23 cellular contexts compared by ENCODE assay signal in the genomic region with DNA sequence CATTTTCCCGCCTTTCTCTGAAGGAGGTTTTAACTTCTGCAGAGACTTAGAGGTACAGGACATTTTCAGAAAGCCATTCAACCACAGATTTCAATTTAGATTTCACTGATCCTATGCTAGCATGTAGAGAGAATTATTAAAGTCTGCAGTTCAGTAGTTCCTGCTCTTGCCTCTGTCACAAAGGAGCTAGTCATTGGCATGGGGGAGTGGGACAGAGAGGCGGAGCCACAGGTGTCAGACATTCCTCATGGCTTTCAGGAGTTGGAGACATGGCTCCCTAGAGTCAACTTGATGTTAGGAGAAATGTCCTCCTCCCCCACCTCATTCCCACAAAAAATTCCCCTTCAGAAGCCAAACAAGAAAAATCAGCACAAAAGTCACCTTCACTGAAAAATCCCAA.
A peak's percentile ranks its signal among the peaks of the same experiment; 100 is the strongest.
DNase-seq lines count a peak whose midpoint lies in the region; ATAC-seq, FAIRE-seq and TF ChIP-seq lines count a peak whose summit lies in the region.
"Had no signal": no experiment of that assay in that cellular context is flagged by ENCODE, and none has a peak within 500 bp of the region (broad histone marks: within the 10 kb centered on the region; RNA-seq: fewer than 3 reads in every experiment).

No MANE protein-coding gene starts in this region.

- in situ Hi-C loops in K562 (cut with MboI): no loop called here

- no peak overlapping the region for H2AFZ ChIP-seq in K562 (ENCODE audit: low read depth, low read length)
- H2AFZ ChIP-seq: GM23338 had no signal

- H3K4me3 Mint-ChIP-seq in activated T-cell treated with anti-CD3 and anti-CD28 coated beads, Interleukin-2, amount 50 U/mL, for 24 hours: no peak overlapping the region
- H3K4me3 Mint-ChIP-seq: CD4-positive, alpha-beta T cell; GM23338; HFFc6 had no signal

- H3K27ac ChIP-seq in K562 (ENCODE audit: extremely low read depth, low read depth, low read length): no peak overlapping the region
- H3K27ac ChIP-seq: 22Rv1, A549, C4-2B had no signal

- no peaks in the 10 kb centered on the region for H3K36me3 Mint-ChIP-seq in activated T-cell treated with anti-CD3 and anti-CD28 coated beads, Interleukin-2, amount 50 U/mL, for 24 hours (ENCODE audit: low read depth)

- no peaks in the 10 kb centered on the region for H3K4me1 Mint-ChIP-seq in activated T-cell treated with anti-CD3 and anti-CD28 coated beads, Interleukin-2, amount 50 U/mL, for 24 hours (ENCODE audit: low read depth)

- H3K4me1 ChIP-seq in K562 (replicated peaks in 1 of 2; ENCODE audit: control insufficient read depth in 2 of 2, insufficient read depth in 2 of 2, low read length in 2 of 2): no peaks in the 10 kb centered on the region; a peak in 1 of 5 replicates
- H3K4me1 ChIP-seq: A549, Caco-2 had no signal

- FAIRE-seq in K562 (lab: Jason Lieb, UNC): peak; percentile 15
- FAIRE-seq: A549, D721Med, GM12892, GM18507 had no signal

- CTCF ChIA-PET in K562 (lab: Yijun Ruan, JAX; ENCODE audit: low intra/inter-chr PET ratio): no interaction called here

- H3K4me3 ChIP-seq in K562: no peak overlapping the region
- H3K4me3 ChIP-seq: A549, GM23338 had no signal

- no peak for TF ChIP-seq CTCF in K562 (IDR thresholded peaks at IDR 0.05 in 2 of 3, conservative IDR thresholded peaks at IDR 0.05 in 1 of 3; ENCODE audit: insufficient read depth in 2 of 3, low read depth in 1 of 3, low read length in 3 of 3)

- peaks cover 22 to 30% of the 10 kb centered on the region in 2 experiments for H3K27me3 ChIP-seq in K562 (ENCODE audit: control insufficient read depth in 2 of 2, insufficient read depth in 2 of 2, low read length in 2 of 2)

- DNase-seq in activated T-cell treated with anti-CD3 and anti-CD28 coated beads, Interleukin-2, amount 50 U/mL, for 24 hours: no peak
- DNase-seq in activated T-cell treated with anti-CD3 and anti-CD28 coated beads, Interleukin-2, amount 50 U/mL, for 1 hour: no peak
- DNase-seq in K562 (ENCODE audit: extremely low read depth in 1 of 4, low spot score in 3 of 4) (no peak), left kidney (ENCODE audit: low read depth, low spot score) (peak; percentile 72)
- DNase-seq in activated CD4-positive, alpha-beta T cell treated with anti-CD3 and anti-CD28 coated beads for 48 hours: no peak
- DNase-seq: AML-193; Caco-2; CD4-positive, alpha-beta T cell; DMS153; DMS79; GDM1; H7; HFFc6 had no signal

- peak overlapping the region; percentile 32 for H3K27ac Mint-ChIP-seq in activated T-cell treated with anti-CD3 and anti-CD28 coated beads, Interleukin-2, amount 50 U/mL, for 24 hours
- H3K27ac Mint-ChIP-seq: CD4-positive, alpha-beta T cell; GM23338; HFFc6 had no signal

- no peaks in the 10 kb centered on the region for H3K36me3 ChIP-seq in K562 (ENCODE audit: control insufficient read depth, insufficient read depth, low read length)

- POLR2A ChIA-PET in K562 (lab: Yijun Ruan, JAX): interaction anchor here (0.6 kb wide), 2 partner anchors 11 to 67 kb away, joined by 3 to 4 read pairs; no protein-coding TSS in a partner anchor

- no peaks in the 10 kb centered on the region for H3K79me2 ChIP-seq in K562 (ENCODE audit: control insufficient read depth, insufficient read depth, low read length)

- TF ChIP-seq EP300 in K562 (IDR thresholded peaks at IDR 0.05; ENCODE audit: low read length): no peak

- H3K9me3 Mint-ChIP-seq in activated T-cell treated with anti-CD3 and anti-CD28 coated beads, Interleukin-2, amount 50 U/mL, for 24 hours: no peaks in the 10 kb centered on the region
- H3K9me3 Mint-ChIP-seq: CD4-positive, alpha-beta T cell; GM23338; HFFc6 had no signal

- no TSS peak for BruUV-seq in K562 (replicated peaks; lab: Mats Ljungman, UMichigan)

- no peaks in the 10 kb centered on the region for H3K9me1 ChIP-seq in K562 (ENCODE audit: control insufficient read depth, insufficient read depth, low read length)

- 0% methylated on average over 2 of the region's 2 CpGs for WGBS in K562 (ENCODE audit: insufficient coverage, low coverage, missing lambda C conversion rate)

- no peak for ATAC-seq in K562
- ATAC-seq in GM18867 (IDR thresholded peaks at IDR 0.05; ENCODE audit: unreplicated experiment): no peak
- ATAC-seq in HG02759 (IDR thresholded peaks at IDR 0.05; ENCODE audit: unreplicated experiment): no peak
- ATAC-seq: A549, GM23338, HCT116 had no signal

- H3K27me3 Mint-ChIP-seq in activated T-cell treated with anti-CD3 and anti-CD28 coated beads, Interleukin-2, amount 50 U/mL, for 24 hours: peaks cover 16% of the 10 kb centered on the region
- H3K27me3 Mint-ChIP-seq: CD4-positive, alpha-beta T cell had no signal

- TF ChIP-seq POLR2A in K562 (conservative IDR thresholded peaks at IDR 0.05): no peak

- H4K20me1 ChIP-seq in K562 (replicated peaks; ENCODE audit: control insufficient read depth, insufficient read depth, low read length): no peaks in the 10 kb centered on the region

- intact Hi-C loops in K562 (cut with micrococcal nuclease): no loop called here

- TF ChIP-seq RAD21 in K562 (CRISPR knock-in tag; conservative IDR thresholded peaks at IDR 0.05 in 1 of 2, IDR thresholded peaks at IDR 0.05 in 1 of 2): no peak

- no peak overlapping the region for H3K4me2 ChIP-seq in K562 (ENCODE audit: insufficient read depth, low read length)
- H3K4me2 ChIP-seq: A549, GM23338 had no signal

- H3K9ac ChIP-seq in K562 (ENCODE audit: insufficient read depth in 1 of 2, low read depth in 2 of 2, low read length in 2 of 2): no peak overlapping the region

- H3K9me3 ChIP-seq in K562 (replicated peaks; ENCODE audit: control insufficient read depth, insufficient read depth, low read depth, low read length): no peaks in the 10 kb centered on the region
- H3K9me3 ChIP-seq: A549, Caco-2 had no signal

TF ChIP-seq in K562, 482 proteins besides CTCF, POLR2A, EP300 and RAD21:
- TF ChIP-seq U2AF1 (optimal IDR thresholded peaks at IDR 0.05; ENCODE audit: low read depth, low read length) (no peak), ETS2 (tag; IDR thresholded peaks at IDR 0.05; ENCODE audit: borderline replicate concordance, poor library complexity, severe bottlenecking) (no peak), SMARCA4 (IDR thresholded peaks at IDR 0.05) (no peak), MAFF (IDR thresholded peaks at IDR 0.05; ENCODE audit: low read length) (no peak), ZNF75A (CRISPR knock-in tag; IDR thresholded peaks at IDR 0.05) (no peak), TAL1 (IDR thresholded peaks at IDR 0.05) (no peak), THRAP3 (IDR thresholded peaks at IDR 0.05; ENCODE audit: borderline replicate concordance) (no peak)
- TF ChIP-seq, protein P1, sequence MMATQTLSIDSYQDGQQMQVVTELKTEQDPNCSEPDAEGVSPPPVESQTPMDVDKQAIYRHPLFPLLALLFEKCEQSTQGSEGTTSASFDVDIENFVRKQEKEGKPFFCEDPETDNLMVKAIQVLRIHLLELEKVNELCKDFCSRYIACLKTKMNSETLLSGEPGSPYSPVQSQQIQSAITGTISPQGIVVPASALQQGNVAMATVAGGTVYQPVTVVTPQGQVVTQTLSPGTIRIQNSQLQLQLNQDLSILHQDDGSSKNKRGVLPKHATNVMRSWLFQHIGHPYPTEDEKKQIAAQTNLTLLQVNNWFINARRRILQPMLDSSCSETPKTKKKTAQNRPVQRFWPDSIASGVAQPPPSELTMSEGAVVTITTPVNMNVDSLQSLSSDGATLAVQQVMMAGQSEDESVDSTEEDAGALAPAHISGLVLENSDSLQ (IDR thresholded peaks at IDR 0.05): no peak
